In the genomic region with DNA sequence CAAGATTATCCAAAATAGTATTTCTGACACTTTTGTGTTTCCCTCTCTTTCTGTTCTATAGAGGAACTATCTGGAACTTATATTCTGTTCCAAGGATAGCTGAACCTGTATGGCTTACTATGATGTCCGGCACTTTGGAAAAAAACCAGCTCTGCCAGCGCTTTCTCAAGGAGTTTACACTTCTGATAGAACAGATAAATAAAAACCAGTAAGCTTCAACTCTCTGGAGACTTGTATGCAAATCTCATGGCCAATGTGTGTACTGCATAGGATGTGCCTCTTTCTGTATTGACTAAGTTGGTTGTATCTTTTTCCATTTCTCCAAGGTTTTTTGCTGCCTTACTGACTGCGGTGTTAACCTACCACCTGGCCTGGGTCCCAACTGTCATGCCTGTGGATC, we compare ENCODE assay signal across 12 cellular contexts.
DNase-seq lines count a peak whose midpoint lies in the region; ATAC-seq and TF ChIP-seq lines count a peak whose summit lies in the region.
"Had no signal": no experiment of that assay in that cellular context is flagged by ENCODE, and none has a peak within 500 bp of the region (broad histone marks: within the 10 kb centered on the region; RNA-seq: fewer than 3 reads in every experiment).

No MANE protein-coding gene starts in this region.

- peaks cover 3 to 9% (median 7%) of the 10 kb centered on the region in 3 experiments; a peak in 5 of 7 replicates for H3K36me3 Mint-ChIP-seq in H9 (ENCODE audit: insufficient read depth in 1 of 3, low read depth in 3 of 3)
- H3K36me3 Mint-ChIP-seq in memory B cell = no peaks in the 10 kb centered on the region
- H3K36me3 Mint-ChIP-seq in T-cell = peaks cover 44% of the 10 kb centered on the region
- peaks cover 14% of the 10 kb centered on the region for H3K36me3 Mint-ChIP-seq in activated naive CD8-positive, alpha-beta T cell treated with anti-CD3 and anti-CD28 coated beads, Interleukin-2, amount 50 U/mL, for 24 hours (ENCODE audit: low read depth)
- H3K36me3 Mint-ChIP-seq in natural killer cell = peaks cover 19% of the 10 kb centered on the region

- no peaks in the 10 kb centered on the region for H3K27me3 Mint-ChIP-seq in H9 (ENCODE audit: low read depth)
- H3K27me3 Mint-ChIP-seq in memory B cell = peaks cover 17% of the 10 kb centered on the region
- no peaks in the 10 kb centered on the region for H3K27me3 Mint-ChIP-seq in T-cell
- H3K27me3 Mint-ChIP-seq in activated naive CD8-positive, alpha-beta T cell treated with anti-CD3 and anti-CD28 coated beads, Interleukin-2, amount 50 U/mL, for 24 hours = no peaks in the 10 kb centered on the region
- no peaks in the 10 kb centered on the region for H3K27me3 Mint-ChIP-seq in natural killer cell (ENCODE audit: low read depth in 2 of 2)
- H3K27me3 Mint-ChIP-seq: activated CD8-positive, alpha-beta T cell treated with anti-CD3 and anti-CD28 coated beads for 36 hours had no signal

- POLR2A ChIA-PET in T-cell (lab: Charles Lee) = no interaction called here

- no peaks in the 10 kb centered on the region for H3K27me3 ChIP-seq in H9 (ENCODE audit: insufficient read depth, low read length)
- H3K27me3 ChIP-seq: BLaER1, SJCRH30 had no signal

- H2AFZ ChIP-seq in H9 (ENCODE audit: low read length) = no peak overlapping the region

- no peak overlapping the region for H3K56ac ChIP-seq in H9 (ENCODE audit: insufficient read length, low read depth, low read length)

- no CpG with 5 or more reads among the region's 3 CpGs for WGBS in H9 (ENCODE audit: extremely low coverage, insufficient read length, low lambda C conversion rate)

- H4K8ac ChIP-seq in H9 (replicated peaks; ENCODE audit: insufficient read length, low read depth, low read length) = no peak overlapping the region

- H3K4me3 Mint-ChIP-seq in H9 = no peak overlapping the region
- no peak overlapping the region for H3K4me3 Mint-ChIP-seq in memory B cell
- no peak overlapping the region for H3K4me3 Mint-ChIP-seq in T-cell
- no peak overlapping the region for H3K4me3 Mint-ChIP-seq in activated naive CD8-positive, alpha-beta T cell treated with anti-CD3 and anti-CD28 coated beads, Interleukin-2, amount 50 U/mL, for 24 hours
- H3K4me3 Mint-ChIP-seq in natural killer cell = no peak overlapping the region
- H3K4me3 Mint-ChIP-seq: activated CD8-positive, alpha-beta T cell treated with anti-CD3 and anti-CD28 coated beads for 36 hours had no signal

- H3K9me3 ChIP-seq in H9 (ENCODE audit: control insufficient read depth, low read depth, low read length) = no peaks in the 10 kb centered on the region
- H3K9me3 ChIP-seq: BLaER1, SJCRH30 had no signal

- H3K27ac Mint-ChIP-seq in H9 (peak overlapping the region in 2 of 3 experiments; percentile 73 to 90; a peak in 2 of 7 replicates), memory B cell (no peak overlapping the region), T-cell (no peak overlapping the region), natural killer cell (no peak overlapping the region)
- no peak overlapping the region for H3K27ac Mint-ChIP-seq in activated naive CD8-positive, alpha-beta T cell treated with anti-CD3 and anti-CD28 coated beads, Interleukin-2, amount 50 U/mL, for 24 hours
- H3K27ac Mint-ChIP-seq: activated CD8-positive, alpha-beta T cell treated with anti-CD3 and anti-CD28 coated beads for 36 hours had no signal

- no peak overlapping the region for H4K5ac ChIP-seq in H9 (ENCODE audit: insufficient read length, low read depth, low read length)

- H3K4me1 ChIP-seq in H9 (ENCODE audit: insufficient read depth, low read length) = no peaks in the 10 kb centered on the region
- H3K4me1 ChIP-seq: BLaER1, SJCRH30 had no signal

- H3T11ph ChIP-seq in H9 (ENCODE audit: low read length) = no peak overlapping the region

- H3K23me2 ChIP-seq in H9 (ENCODE audit: insufficient read length, low read depth, low read length, poor library complexity, severe bottlenecking) = no peaks in the 10 kb centered on the region

- H3K9me3 Mint-ChIP-seq in H9 = no peaks in the 10 kb centered on the region
- H3K9me3 Mint-ChIP-seq in memory B cell = no peaks in the 10 kb centered on the region
- no peaks in the 10 kb centered on the region for H3K9me3 Mint-ChIP-seq in T-cell
- no peaks in the 10 kb centered on the region for H3K9me3 Mint-ChIP-seq in activated naive CD8-positive, alpha-beta T cell treated with anti-CD3 and anti-CD28 coated beads, Interleukin-2, amount 50 U/mL, for 24 hours
- no peaks in the 10 kb centered on the region for H3K9me3 Mint-ChIP-seq in natural killer cell
- H3K9me3 Mint-ChIP-seq: activated CD8-positive, alpha-beta T cell treated with anti-CD3 and anti-CD28 coated beads for 36 hours had no signal

- no peak overlapping the region for H3K14ac ChIP-seq in H9 (ENCODE audit: insufficient read depth, low read length)

- no peak overlapping the region for H3K4ac ChIP-seq in H9 (ENCODE audit: low read depth, low read length)

- DNase-seq in H9 = no peak
- DNase-seq in memory B cell (ENCODE audit: low spot score in 2 of 2) = no peak
- DNase-seq in T-cell = no peak
- DNase-seq in activated naive CD8-positive, alpha-beta T cell treated with anti-CD3 and anti-CD28 coated beads, Interleukin-2, amount 50 U/mL, for 24 hours = no peak
- no peak for DNase-seq in natural killer cell
- DNase-seq: activated naive CD4-positive, alpha-beta T cell; SJCRH30 had no signal

- no peak overlapping the region for H4K91ac ChIP-seq in H9 (ENCODE audit: insufficient read length, low read depth, low read length)

- CTCF ChIA-PET in T-cell (lab: Charles Lee) = no interaction called here

- no peaks in the 10 kb centered on the region for H3K79me2 ChIP-seq in H9 (ENCODE audit: insufficient read depth, low read length)

- H4K20me1 ChIP-seq in H9 (ENCODE audit: control insufficient read depth, insufficient read depth, insufficient read length) = no peaks in the 10 kb centered on the region
- H4K20me1 ChIP-seq: BLaER1 had no signal

- TF ChIP-seq CTCF in H9 (conservative IDR thresholded peaks at IDR 0.05) (no peak), natural killer cell (IDR thresholded peaks at IDR 0.05) (no peak)

- H3K9ac ChIP-seq in H9 (ENCODE audit: extremely low read depth, insufficient read length, low read length) = no peak overlapping the region
- H3K9ac ChIP-seq: BLaER1 had no signal

- H3K4me2 ChIP-seq in H9 (ENCODE audit: insufficient read depth, insufficient read length, low read length) = no peak overlapping the region
- H3K4me2 ChIP-seq: BLaER1 had no signal

- no peak overlapping the region for H2BK120ac ChIP-seq in H9 (ENCODE audit: low read depth, low read length, poor library complexity, severe bottlenecking)

- H3K23ac ChIP-seq in H9 (ENCODE audit: insufficient read length, low read depth, low read length) = no peak overlapping the region

- no peak overlapping the region for H2BK15ac ChIP-seq in H9 (ENCODE audit: low read depth, low read length)

- H3K79me1 ChIP-seq in H9 (ENCODE audit: insufficient read depth, low read depth, low read length, poor library complexity, severe bottlenecking) = no peaks in the 10 kb centered on the region

- H3K4me1 Mint-ChIP-seq in H9 (no peaks in the 10 kb centered on the region), memory B cell (peaks cover 2% of the 10 kb centered on the region), T-cell (no peaks in the 10 kb centered on the region), natural killer cell (no peaks in the 10 kb centered on the region)
- peaks cover 1% of the 10 kb centered on the region for H3K4me1 Mint-ChIP-seq in activated naive CD8-positive, alpha-beta T cell treated with anti-CD3 and anti-CD28 coated beads, Interleukin-2, amount 50 U/mL, for 24 hours

- H2AK5ac ChIP-seq in H9 (ENCODE audit: insufficient read length, low read length) = no peak overlapping the region

- H3K18ac ChIP-seq in H9 (ENCODE audit: insufficient read length, low read depth, low read length) = no peak overlapping the region

- no peak overlapping the region for H3K27ac ChIP-seq in H9 (ENCODE audit: insufficient read length, low read depth, low read length)
- H3K27ac ChIP-seq: BLaER1, SJCRH30, skin epidermis had no signal

- H2BK5ac ChIP-seq in H9 (ENCODE audit: insufficient read length, low read length) = no peak overlapping the region

- H2BK12ac ChIP-seq in H9 (ENCODE audit: insufficient read length, low read depth, low read length) = no peak overlapping the region

- H2BK20ac ChIP-seq in H9 (ENCODE audit: low read depth, low read length, poor library complexity, severe bottlenecking) = no peak overlapping the region

- ATAC-seq in GM19324 (IDR thresholded peaks at IDR 0.05; ENCODE audit: low FRiP score, unreplicated experiment) (peak; percentile 77), HG03175 (IDR thresholded peaks at IDR 0.05; ENCODE audit: unreplicated experiment) (peak; percentile 55), memory B cell (ENCODE audit: low read depth) (peak; percentile 62), T-cell (replicated peaks in 1 of 4) (no peak), natural killer cell (no peak)
- no peak for ATAC-seq in activated naive CD8-positive, alpha-beta T cell treated with anti-CD3 and anti-CD28 coated beads, Interleukin-2, amount 50 U/mL, for 24 hours
- ATAC-seq: activated CD8-positive, alpha-beta T cell treated with anti-CD3 and anti-CD28 coated beads for 36 hours had no signal

- intact Hi-C loops in natural killer cell (cut with micrococcal nuclease) = no loop called here

Comparison
In these comparisons a context has a peak if more than half of its experiments do, and no peak if none do; other contexts are left out.
1. ATAC-seq: peak in GM19324 (single experiment), HG03175 (single experiment) and memory B cell (single experiment); none in T-cell (0 of 4), activated naive CD8-positive, alpha-beta T cell treated with anti-CD3 and anti-CD28 coated beads, Interleukin-2, amount 50 U/mL, for 24 hours (single experiment) and natural killer cell (0 of 3).
2. H3K27ac Mint-ChIP-seq: peak in H9 (2 of 3); none in memory B cell (single experiment), T-cell (0 of 2), activated naive CD8-positive, alpha-beta T cell treated with anti-CD3 and anti-CD28 coated beads, Interleukin-2, amount 50 U/mL, for 24 hours (single experiment) and natural killer cell (0 of 2).